In genomic region chr10:62812672-62813439, GRCh38 we compare ENCODE assay signal across 18 cellular contexts. TPM values are rescaled to one million over a fixed set of nuclear protein-coding genes. Genes with fewer than 3 reads are reported as not detected.
DNase-seq lines count a peak whose midpoint lies in the region; ATAC-seq and TF ChIP-seq lines count a peak whose summit lies in the region.
"Had no signal": no experiment of that assay in that cellular context is flagged by ENCODE, and none has a peak within 500 bp of the region (broad histone marks: within the 10 kb centered on the region; RNA-seq: fewer than 3 reads in every experiment).

No MANE protein-coding gene starts in this region.

- H3K9me3 Mint-ChIP-seq in activated CD8-positive, alpha-beta T cell treated with anti-CD3 and anti-CD28 coated beads for 36 hours, result no peaks in the 10 kb centered on the region
- H3K9me3 Mint-ChIP-seq in activated CD8-positive, alpha-beta T cell treated with anti-CD3 and anti-CD28 coated beads, Interleukin-2, amount 10 ng/mL, durations not matched to agents 7 days and 5 days (ENCODE audit: insufficient read depth), result no peaks in the 10 kb centered on the region
- H3K9me3 Mint-ChIP-seq in CD14-positive monocyte (peaks cover 0 to 27% (median 22%) of the 10 kb centered on the region in 7 donors), neural crest cell (no peaks in the 10 kb centered on the region)
- no peaks in the 10 kb centered on the region for H3K9me3 Mint-ChIP-seq in activated T-cell treated with anti-CD3 and anti-CD28 coated beads, Interleukin-2, amount 50 U/mL, for 72 hours
- no peaks in the 10 kb centered on the region for H3K9me3 Mint-ChIP-seq in naive thymus-derived CD8-positive, alpha-beta T cell

- peak overlapping the region; percentile 80 for H3K27ac Mint-ChIP-seq in activated CD8-positive, alpha-beta T cell treated with anti-CD3 and anti-CD28 coated beads for 36 hours
- no peak overlapping the region for H3K27ac Mint-ChIP-seq in activated CD8-positive, alpha-beta T cell treated with anti-CD3 and anti-CD28 coated beads, Interleukin-2, amount 10 ng/mL, durations not matched to agents 7 days and 5 days
- H3K27ac Mint-ChIP-seq in CD14-positive monocyte, result peak overlapping the region in 1 of 7 donors; percentile 46
- peak overlapping the region; percentile 19 for H3K27ac Mint-ChIP-seq in activated T-cell treated with anti-CD3 and anti-CD28 coated beads, Interleukin-2, amount 50 U/mL, for 72 hours
- no peak overlapping the region for H3K27ac Mint-ChIP-seq in neural crest cell (ENCODE audit: unreplicated experiment)
- peak overlapping the region in 3 of 10 donors; percentile 9 to 78 (median 43) for H3K27ac Mint-ChIP-seq in naive thymus-derived CD8-positive, alpha-beta T cell
- H3K27ac Mint-ChIP-seq: H9 had no signal

- ATAC-seq in activated CD8-positive, alpha-beta T cell treated with anti-CD3 and anti-CD28 coated beads for 36 hours, result no peak
- ATAC-seq in activated CD8-positive, alpha-beta T cell treated with anti-CD3 and anti-CD28 coated beads, Interleukin-2, amount 10 ng/mL, durations not matched to agents 7 days and 5 days, result no peak
- no peak for ATAC-seq in activated T-cell treated with anti-CD3 and anti-CD28 coated beads, Interleukin-2, amount 50 U/mL, for 72 hours (replicated peaks in 1 of 2)
- ATAC-seq in naive thymus-derived CD8-positive, alpha-beta T cell, result no peak
- ATAC-seq: body of pancreas; lower lobe of right lung; naive thymus-derived CD4-positive, alpha-beta T cell had no signal

- peaks cover 67% of the 10 kb centered on the region for H3K36me3 Mint-ChIP-seq in activated CD8-positive, alpha-beta T cell treated with anti-CD3 and anti-CD28 coated beads for 36 hours (ENCODE audit: low read depth)
- H3K36me3 Mint-ChIP-seq in activated CD8-positive, alpha-beta T cell treated with anti-CD3 and anti-CD28 coated beads, Interleukin-2, amount 10 ng/mL, durations not matched to agents 7 days and 5 days (ENCODE audit: low read depth), result peaks cover 26% of the 10 kb centered on the region
- H3K36me3 Mint-ChIP-seq in CD14-positive monocyte (peaks cover 45 to 52% of the 10 kb centered on the region in 2 donors), neural crest cell (ENCODE audit: low read depth) (peaks cover 12% of the 10 kb centered on the region)
- peaks cover 32 to 34% of the 10 kb centered on the region in 2 donors for H3K36me3 Mint-ChIP-seq in activated T-cell treated with anti-CD3 and anti-CD28 coated beads, Interleukin-2, amount 50 U/mL, for 72 hours (ENCODE audit: insufficient read depth in 2 of 2)
- peaks cover 0 to 20% (median 0%) of the 10 kb centered on the region in 3 donors for H3K36me3 Mint-ChIP-seq in naive thymus-derived CD8-positive, alpha-beta T cell

- POLR2A ChIA-PET in activated CD8-positive, alpha-beta T cell treated with anti-CD3 and anti-CD28 coated beads for 36 hours (lab: Charles Lee), result interaction anchor here (0.7 kb wide), 1 partner anchor 33 kb away, joined by 3 read pairs; no protein-coding TSS in a partner anchor
- POLR2A ChIA-PET in activated CD8-positive, alpha-beta T cell treated with anti-CD3 and anti-CD28 coated beads, Interleukin-2, amount 10 ng/mL, durations not matched to agents 7 days and 5 days (lab: Charles Lee), result interaction anchor here (2.2 kb wide), 1 partner anchor 79 kb away, joined by 11 read pairs; no protein-coding TSS in a partner anchor
- POLR2A ChIA-PET in naive thymus-derived CD8-positive, alpha-beta T cell (lab: Charles Lee), result interaction anchor here (7.3 kb wide), 1 partner anchor 8 kb away, joined by 87 read pairs; the partner anchor contains the start of gene ADO

- H3K4me3 Mint-ChIP-seq in activated CD8-positive, alpha-beta T cell treated with anti-CD3 and anti-CD28 coated beads for 36 hours, result peak overlapping the region; percentile 97
- H3K4me3 Mint-ChIP-seq in activated CD8-positive, alpha-beta T cell treated with anti-CD3 and anti-CD28 coated beads, Interleukin-2, amount 10 ng/mL, durations not matched to agents 7 days and 5 days, result no peak overlapping the region
- H3K4me3 Mint-ChIP-seq in CD14-positive monocyte (peak overlapping the region; percentile 27 to 99), neural crest cell (peak overlapping the region; percentile 92)
- peak overlapping the region; percentile 92 for H3K4me3 Mint-ChIP-seq in activated T-cell treated with anti-CD3 and anti-CD28 coated beads, Interleukin-2, amount 50 U/mL, for 72 hours
- peak overlapping the region in 5 of 10 donors; percentile 22 to 100 (median 45) for H3K4me3 Mint-ChIP-seq in naive thymus-derived CD8-positive, alpha-beta T cell

- intact Hi-C loops in activated CD8-positive, alpha-beta T cell treated with anti-CD3 and anti-CD28 coated beads for 36 hours (cut with micrococcal nuclease), result no loop called here
- intact Hi-C loops in CD14-positive monocyte (cut with micrococcal nuclease), result loop anchor here (10.0 kb wide), 2 partner anchors 322 to 342 kb away; partner anchors contain the start of gene NRBF2 (in 1 of the 2)

- H3K27me3 Mint-ChIP-seq in activated CD8-positive, alpha-beta T cell treated with anti-CD3 and anti-CD28 coated beads for 36 hours, result no peaks in the 10 kb centered on the region
- H3K27me3 Mint-ChIP-seq in activated CD8-positive, alpha-beta T cell treated with anti-CD3 and anti-CD28 coated beads, Interleukin-2, amount 10 ng/mL, durations not matched to agents 7 days and 5 days (ENCODE audit: low read depth), result peaks cover 26% of the 10 kb centered on the region
- peaks cover 35 to 47% (median 37%) of the 10 kb centered on the region in 3 donors for H3K27me3 Mint-ChIP-seq in CD14-positive monocyte (ENCODE audit: low read depth in 3 of 3)
- no peaks in the 10 kb centered on the region for H3K27me3 Mint-ChIP-seq in activated T-cell treated with anti-CD3 and anti-CD28 coated beads, Interleukin-2, amount 50 U/mL, for 72 hours (ENCODE audit: low read depth)
- H3K27me3 Mint-ChIP-seq in neural crest cell (ENCODE audit: low read depth), result peaks cover 35% of the 10 kb centered on the region
- peaks cover 0 to 10% (median 0%) of the 10 kb centered on the region in 5 donors for H3K27me3 Mint-ChIP-seq in naive thymus-derived CD8-positive, alpha-beta T cell

- CTCF ChIA-PET in activated CD8-positive, alpha-beta T cell treated with anti-CD3 and anti-CD28 coated beads for 36 hours (lab: Charles Lee), result interaction anchor here (1.0 kb wide), 1 partner anchor 346 kb away, joined by 4 read pairs; no protein-coding TSS in a partner anchor
- CTCF ChIA-PET in activated CD8-positive, alpha-beta T cell treated with anti-CD3 and anti-CD28 coated beads, Interleukin-2, amount 10 ng/mL, durations not matched to agents 7 days and 5 days (lab: Charles Lee), result no interaction called here

- DNase-seq in activated CD8-positive, alpha-beta T cell treated with anti-CD3 and anti-CD28 coated beads for 36 hours, result no peak
- no peak for DNase-seq in activated CD8-positive, alpha-beta T cell treated with anti-CD3 and anti-CD28 coated beads, Interleukin-2, amount 10 ng/mL, durations not matched to agents 7 days and 5 days
- DNase-seq in CD14-positive monocyte (ENCODE audit: low spot score) (no peak), neural crest cell (ENCODE audit: low read depth, low spot score) (no peak), DMS79 treated with DMSO at 0.1 percent for 48 hours (lab: John Stamatoyannopoulos, UW) (no peak), DMS79 (lab: John Stamatoyannopoulos, UW) (no peak)
- DNase-seq in activated T-cell treated with anti-CD3 and anti-CD28 coated beads, Interleukin-2, amount 50 U/mL, for 72 hours, result peak in 1 of 2 donors; percentile 9
- no peak for DNase-seq in naive thymus-derived CD8-positive, alpha-beta T cell
- DNase-seq: activated gamma-delta T cell treated with Interleukin-2 at 50 U/mL for 16 hours; body of pancreas; H9; KBM-7; lower lobe of right lung; MV-4-11; naive thymus-derived CD4-positive, alpha-beta T cell; NCI-H1930; NCI-H446; NK-92 treated with Interleukin-12 subunit alpha and Interleukin-12 subunit beta, amount 100 ng/mL, for 24 hours had no signal

- TF ChIP-seq CTCF in activated CD8-positive, alpha-beta T cell treated with anti-CD3 and anti-CD28 coated beads for 36 hours (IDR thresholded peaks at IDR 0.05), result no peak
- TF ChIP-seq CTCF in CD14-positive monocyte (IDR thresholded peaks at IDR 0.05) (no peak), neural crest cell (conservative IDR thresholded peaks at IDR 0.05) (no peak)

- peaks cover 60% of the 10 kb centered on the region for H3K4me1 Mint-ChIP-seq in activated CD8-positive, alpha-beta T cell treated with anti-CD3 and anti-CD28 coated beads for 36 hours (ENCODE audit: low read depth)
- peaks cover 80% of the 10 kb centered on the region for H3K4me1 Mint-ChIP-seq in activated CD8-positive, alpha-beta T cell treated with anti-CD3 and anti-CD28 coated beads, Interleukin-2, amount 10 ng/mL, durations not matched to agents 7 days and 5 days (ENCODE audit: low read depth)
- peaks cover 35% of the 10 kb centered on the region for H3K4me1 Mint-ChIP-seq in CD14-positive monocyte
- H3K4me1 Mint-ChIP-seq in activated T-cell treated with anti-CD3 and anti-CD28 coated beads, Interleukin-2, amount 50 U/mL, for 72 hours (ENCODE audit: low read depth), result peaks cover 80% of the 10 kb centered on the region
- H3K4me1 Mint-ChIP-seq in neural crest cell, result peaks cover 71% of the 10 kb centered on the region
- H3K4me1 Mint-ChIP-seq in naive thymus-derived CD8-positive, alpha-beta T cell, result peaks cover 34 to 85% (median 63%) of the 10 kb centered on the region in 4 donors

RNA-seq across cellular contexts. Expression of gene EGR2, which starts 3.3 kb away (rescaled TPM):
- 10 to 100 TPM; 45.6 to 46.6 TPM for total RNA-seq in activated CD8-positive, alpha-beta T cell treated with anti-CD3 and anti-CD28 coated beads for 36 hours
- 1 to 10 TPM in 1 of 2 experiments, under 1 TPM in 1; 0.50 to 1.3 TPM for total RNA-seq in activated CD8-positive, alpha-beta T cell treated with anti-CD3 and anti-CD28 coated beads, Interleukin-2, amount 10 ng/mL, durations not matched to agents 7 days and 5 days
- 10 to 100 TPM; 10.3 to 54.9 TPM for polyA plus RNA-seq in CD14-positive monocyte
- 10 to 100 TPM; 64.3 to 76.7 TPM for total RNA-seq in activated T-cell treated with anti-CD3 and anti-CD28 coated beads, Interleukin-2, amount 50 U/mL, for 72 hours
- 14.2 and 14.4 TPM in 2 replicates for total RNA-seq in neural crest cell
- 1 to 10 TPM; 1.1 to 1.2 TPM for total RNA-seq in naive thymus-derived CD8-positive, alpha-beta T cell
- under 1 TPM; 0.07 to 0.28 (median 0.10) TPM for polyA plus RNA-seq in naive thymus-derived CD8-positive, alpha-beta T cell

RNA-seq across cellular contexts. Expression of gene ADO, which starts 8.3 kb away (rescaled TPM):
- total RNA-seq in activated CD8-positive, alpha-beta T cell treated with anti-CD3 and anti-CD28 coated beads for 36 hours, result 10 to 100 TPM; 28.0 to 28.9 TPM
- 10 to 100 TPM; 22.2 to 22.6 TPM for total RNA-seq in activated CD8-positive, alpha-beta T cell treated with anti-CD3 and anti-CD28 coated beads, Interleukin-2, amount 10 ng/mL, durations not matched to agents 7 days and 5 days
- 1 to 10 TPM; 6.2 to 7.0 TPM for polyA plus RNA-seq in CD14-positive monocyte
- 10 to 100 TPM; 26.3 to 33.4 TPM for total RNA-seq in activated T-cell treated with anti-CD3 and anti-CD28 coated beads, Interleukin-2, amount 50 U/mL, for 72 hours
- 41.0 TPM in 2 replicates for total RNA-seq in neural crest cell
- 10 to 100 TPM; 15.5 to 15.6 TPM for total RNA-seq in naive thymus-derived CD8-positive, alpha-beta T cell
- polyA plus RNA-seq in naive thymus-derived CD8-positive, alpha-beta T cell, result 1 to 10 TPM; 1.7 to 3.2 (median 3.2) TPM

Comparison
In these comparisons a context has a peak if more than half of its experiments do, and no peak if none do; other contexts are left out.
1. H3K27ac Mint-ChIP-seq: peak in activated CD8-positive, alpha-beta T cell treated with anti-CD3 and anti-CD28 coated beads for 36 hours (single experiment) and activated T-cell treated with anti-CD3 and anti-CD28 coated beads, Interleukin-2, amount 50 U/mL, for 72 hours (single experiment); none in activated CD8-positive, alpha-beta T cell treated with anti-CD3 and anti-CD28 coated beads, Interleukin-2, amount 10 ng/mL, durations not matched to agents 7 days and 5 days (single experiment) and neural crest cell (single experiment).